17 cellular contexts compared by ENCODE assay signal in the genomic region with DNA sequence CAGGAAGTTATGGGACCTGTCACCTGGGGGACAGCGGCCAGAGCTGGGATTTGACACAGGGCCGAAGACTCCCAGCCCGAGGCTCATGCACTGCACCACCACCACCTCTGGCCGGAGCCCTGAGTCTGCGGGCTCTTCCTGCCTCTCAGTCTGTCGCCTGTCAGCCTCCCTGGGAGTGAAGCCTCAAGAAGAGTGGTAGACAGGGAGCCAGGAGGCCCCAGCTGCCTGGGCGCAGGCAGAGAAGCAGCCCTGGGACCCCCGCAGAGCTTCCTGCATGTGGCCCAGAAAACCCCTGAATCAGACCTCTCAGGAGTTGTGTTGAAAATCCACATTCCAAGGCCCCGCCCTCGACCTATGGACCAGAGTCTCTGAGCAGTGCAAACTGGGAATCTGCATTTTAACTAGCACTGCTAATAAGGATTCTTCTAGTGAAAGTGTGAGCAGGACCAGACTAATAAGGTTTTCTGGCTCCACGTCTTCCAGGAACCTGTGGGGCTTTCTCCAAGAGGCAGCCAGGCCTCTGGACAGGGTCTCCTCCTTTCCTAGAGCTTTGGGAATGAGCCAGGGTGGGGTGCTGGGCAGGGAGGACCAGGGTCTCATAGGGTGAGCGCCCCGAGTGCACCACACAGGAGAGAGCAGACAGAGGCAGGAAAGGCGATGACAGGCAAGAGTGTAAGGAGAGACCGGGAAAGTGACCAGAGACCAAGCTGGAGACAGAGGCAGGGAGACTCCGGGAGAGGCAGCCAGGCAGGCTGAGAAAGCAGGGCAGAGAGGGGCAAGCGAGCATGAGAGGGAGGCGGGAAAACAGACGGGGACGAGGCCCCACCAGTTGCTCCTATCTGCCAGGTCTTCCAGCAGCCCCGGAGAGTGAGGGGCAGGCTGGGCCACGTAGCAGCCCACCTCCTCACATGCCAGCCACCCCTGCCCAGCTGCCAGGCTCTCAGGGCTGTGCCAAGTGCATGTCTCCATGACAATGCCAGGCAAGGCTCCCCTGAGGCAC.
"Had no signal": no experiment of that assay in that cellular context is flagged by ENCODE, and none has a peak within 500 bp of the region (broad histone marks: within the 10 kb centered on the region; RNA-seq: fewer than 3 reads in every experiment).

No MANE protein-coding gene starts in this region.

- H3K4me1 Mint-ChIP-seq: naive B cell had no signal

- H3K36me3 ChIP-seq: right atrium auricular region, SJSA1, upper lobe of right lung had no signal

- H3K4me3 Mint-ChIP-seq: activated naive CD4-positive, alpha-beta T cell treated with anti-CD3 and anti-CD28 coated beads for 36 hours; activated T-cell treated with anti-CD3 and anti-CD28 coated beads, Interleukin-2, amount 50 U/mL, for 72 hours; naive B cell had no signal

- DNase-seq: activated CD4-positive, alpha-beta T cell treated with anti-CD3 and anti-CD28 coated beads for 4 hours; activated naive CD4-positive, alpha-beta T cell treated with anti-CD3 and anti-CD28 coated beads for 36 hours; activated T-cell treated with anti-CD3 and anti-CD28 coated beads, Interleukin-2, amount 50 U/mL, for 72 hours; naive B cell; nucleus accumbens; stimulated activated CD4-positive, alpha-beta T cell treated with anti-CD3 and anti-CD28 coated beads, Interleukin-15, amount 100 ng/mL, for 24 hours; stimulated activated CD4-positive, alpha-beta T cell treated with anti-CD3 and anti-CD28 coated beads, Interleukin-4, amount 100 ng/mL, for 1 hour; stimulated activated naive CD4-positive, alpha-beta T cell treated with Interleukin-2 at 50 U/mL for 16 hours; T-helper 2 cell; upper lobe of right lung had no signal

- FAIRE-seq: astrocyte, islet of Langerhans had no signal

- H3K27ac ChIP-seq: right atrium auricular region, SJSA1, skin epidermis, upper lobe of right lung had no signal

- H3K4me3 ChIP-seq: lung, right atrium auricular region, SJSA1, skin epidermis, upper lobe of right lung had no signal

- H3K36me3 Mint-ChIP-seq: naive B cell had no signal

- H3K4me1 ChIP-seq: right atrium auricular region had no signal

- H3K27me3 ChIP-seq: right atrium auricular region, SJSA1, upper lobe of right lung had no signal

- H3K27ac Mint-ChIP-seq: activated naive CD4-positive, alpha-beta T cell treated with anti-CD3 and anti-CD28 coated beads for 36 hours; naive B cell had no signal

- ATAC-seq: esophagus mucosa, upper lobe of right lung had no signal

- H3K9me3 ChIP-seq: right atrium auricular region, SJSA1, upper lobe of right lung had no signal
